ENCODE assay signal across 8 cellular contexts in genomic region chr1:6784560-6785317, GRCh38. TPM values are rescaled to one million over a fixed set of nuclear protein-coding genes. Genes with fewer than 3 reads are reported as not detected.
DNase-seq lines count a peak whose midpoint lies in the region; ATAC-seq, FAIRE-seq and TF ChIP-seq lines count a peak whose summit lies in the region.

No MANE protein-coding gene starts in this region.

- TF ChIP-seq POLR2A in H54 (IDR thresholded peaks at IDR 0.05; ENCODE audit: low read depth, low read length) = peak; percentile 35; the same call in 1 of the 2 replicates

- TF ChIP-seq CTCF in RWPE1 (conservative IDR thresholded peaks at IDR 0.05; ENCODE audit: low read depth) = no peak
- no peak for TF ChIP-seq CTCF in fibroblast of mammary gland (conservative IDR thresholded peaks at IDR 0.05; ENCODE audit: control insufficient read depth, insufficient read depth, low read depth, low read length)

- peak overlapping the region; percentile 85 to 96 (median 90) for H3K4me3 Mint-ChIP-seq in naive thymus-derived CD4-positive, alpha-beta T cell
- peak overlapping the region; percentile 96 for H3K4me3 Mint-ChIP-seq in stimulated activated memory B cell treated with anti-CD40 and anti-IgM and Interleukin-4, amounts not matched to agents 10 μg/mL and 1 μg/mL and 100 μg/mL, for 72 hours

- H3K4me1 Mint-ChIP-seq in naive thymus-derived CD4-positive, alpha-beta T cell = peaks cover 29 to 45% (median 44%) of the 10 kb centered on the region in 7 donors
- peaks cover 62% of the 10 kb centered on the region for H3K4me1 Mint-ChIP-seq in stimulated activated memory B cell treated with anti-CD40 and anti-IgM and Interleukin-4, amounts not matched to agents 10 μg/mL and 1 μg/mL and 100 μg/mL, for 72 hours

- DNase-seq in EL = peak; percentile 100
- DNase-seq in H54 (ENCODE audit: insufficient read length, low spot score) = peak; percentile 94
- peak; percentile 100 for DNase-seq in LoVo (ENCODE audit: low spot score)
- DNase-seq in RWPE1 (ENCODE audit: low spot score) = peak; percentile 100
- peak; percentile 98 for DNase-seq in activated T-helper 9 cell treated with anti-CD3 and anti-CD28 coated beads, Interleukin-2, amount 50 U/mL, for 16 hours (ENCODE audit: low read depth)
- peak; percentile 100 for DNase-seq in fibroblast of mammary gland (ENCODE audit: low read depth)
- DNase-seq in naive thymus-derived CD4-positive, alpha-beta T cell = peak; percentile 94 to 100 (median 100)

- no peaks in the 10 kb centered on the region for H3K9me3 ChIP-seq in naive thymus-derived CD4-positive, alpha-beta T cell (ENCODE audit: control insufficient read depth in 2 of 3, low read length in 3 of 3)

- peak overlapping the region; percentile 80 to 96 (median 93) for H3K27ac Mint-ChIP-seq in naive thymus-derived CD4-positive, alpha-beta T cell
- peak overlapping the region; percentile 97 for H3K27ac Mint-ChIP-seq in stimulated activated memory B cell treated with anti-CD40 and anti-IgM and Interleukin-4, amounts not matched to agents 10 μg/mL and 1 μg/mL and 100 μg/mL, for 72 hours

- peaks cover 0 to 11% (median 3%) of the 10 kb centered on the region in 5 donors for H3K36me3 Mint-ChIP-seq in naive thymus-derived CD4-positive, alpha-beta T cell
- H3K36me3 Mint-ChIP-seq in stimulated activated memory B cell treated with anti-CD40 and anti-IgM and Interleukin-4, amounts not matched to agents 10 μg/mL and 1 μg/mL and 100 μg/mL, for 72 hours = peaks cover 5% of the 10 kb centered on the region

- peak overlapping the region; percentile 96 for H3K27ac ChIP-seq in RWPE1
- H3K27ac ChIP-seq in naive thymus-derived CD4-positive, alpha-beta T cell (ENCODE audit: low read depth, low read length) = peak overlapping the region; percentile 94

- POLR2A ChIA-PET in RWPE1 (lab: Yijun Ruan, JAX; ENCODE audit: low non-redundant PET) = interaction anchor here (0.6 to 1.6 kb wide), 5 partner anchors 12 to 244 kb away, joined by 4 to 6 read pairs (median 5); partner anchors contain the start of gene DNAJC11
- POLR2A ChIA-PET in naive thymus-derived CD4-positive, alpha-beta T cell (lab: Charles Lee) = interaction anchor here (0.6 to 1.2 kb wide), 4 partner anchors 16 to 325 kb away, joined by 3 to 5 read pairs (median 3); partner anchors contain the start of gene DNAJC11

- peak; percentile 97 for FAIRE-seq in H54 (lab: Jason Lieb, UNC)

- peak; percentile 90 for ATAC-seq in naive thymus-derived CD4-positive, alpha-beta T cell
- ATAC-seq in stimulated activated memory B cell treated with anti-CD40 and anti-IgM and Interleukin-4, amounts not matched to agents 10 μg/mL and 1 μg/mL and 100 μg/mL, for 72 hours = peak; percentile 91

- CTCF ChIA-PET in RWPE1 (lab: Yijun Ruan, JAX) = interaction anchor here (0.7 to 1.0 kb wide), 2 partner anchors 84 to 1493 kb away, joined by 3 read pairs; partner anchors contain the start of gene DNAJC11
- CTCF ChIA-PET in naive thymus-derived CD4-positive, alpha-beta T cell (lab: Charles Lee) = no interaction called here

- peaks cover 0 to 3% (median 0%) of the 10 kb centered on the region in 5 donors for H3K27me3 Mint-ChIP-seq in naive thymus-derived CD4-positive, alpha-beta T cell
- H3K27me3 Mint-ChIP-seq in stimulated activated memory B cell treated with anti-CD40 and anti-IgM and Interleukin-4, amounts not matched to agents 10 μg/mL and 1 μg/mL and 100 μg/mL, for 72 hours = no peaks in the 10 kb centered on the region

- H3K36me3 ChIP-seq in naive thymus-derived CD4-positive, alpha-beta T cell (ENCODE audit: control insufficient read depth in 2 of 3, insufficient read depth in 3 of 3, low read length in 3 of 3) = no peaks in the 10 kb centered on the region

- H3K4me3 ChIP-seq in fibroblast of mammary gland (ENCODE audit: control insufficient read depth, low read depth, low read length) = peak overlapping the region; percentile 61
- peak overlapping the region; percentile 79 for H3K4me3 ChIP-seq in naive thymus-derived CD4-positive, alpha-beta T cell (ENCODE audit: low read length)

- no peaks in the 10 kb centered on the region for H3K27me3 ChIP-seq in naive thymus-derived CD4-positive, alpha-beta T cell (ENCODE audit: control insufficient read depth in 2 of 2, insufficient read depth in 2 of 2, low read length in 2 of 2)

- intact Hi-C loops in naive thymus-derived CD4-positive, alpha-beta T cell (cut with micrococcal nuclease) = loop anchor here (1.0 to 10.0 kb wide), 15 partner anchors 41 to 998 kb away; partner anchors contain the start of genes DNAJC11 (in 2 of the 2), KLHL21 (in 2 of the 2), NOL9 (in 2 of the 2) and TAS1R1 (in 2 of the 2)

- no peaks in the 10 kb centered on the region for H3K9me3 Mint-ChIP-seq in naive thymus-derived CD4-positive, alpha-beta T cell
- no peaks in the 10 kb centered on the region for H3K9me3 Mint-ChIP-seq in stimulated activated memory B cell treated with anti-CD40 and anti-IgM and Interleukin-4, amounts not matched to agents 10 μg/mL and 1 μg/mL and 100 μg/mL, for 72 hours

- peaks cover 25 to 26% of the 10 kb centered on the region in 2 donors for H3K4me1 ChIP-seq in naive thymus-derived CD4-positive, alpha-beta T cell (ENCODE audit: control insufficient read depth in 2 of 2, insufficient read depth in 2 of 2, low read length in 2 of 2)

RNA-seq across cellular contexts. Expression of gene CAMTA1, which starts 0.5 kb away (rescaled TPM):
- 10 to 100 TPM; 38.1 to 45.2 (median 42.1) TPM for total RNA-seq in naive thymus-derived CD4-positive, alpha-beta T cell
- polyA plus RNA-seq in naive thymus-derived CD4-positive, alpha-beta T cell = 10 to 100 TPM; 46.2 to 68.6 TPM

Comparison
In these comparisons a context has a peak if more than half of its experiments do, and no peak if none do; other contexts are left out.
1. Peak in every context shown above with its lines: DNase-seq, ATAC-seq, H3K4me3 ChIP-seq and H3K27ac ChIP-seq.